23 cellular contexts compared by ENCODE assay signal in the genomic region with DNA sequence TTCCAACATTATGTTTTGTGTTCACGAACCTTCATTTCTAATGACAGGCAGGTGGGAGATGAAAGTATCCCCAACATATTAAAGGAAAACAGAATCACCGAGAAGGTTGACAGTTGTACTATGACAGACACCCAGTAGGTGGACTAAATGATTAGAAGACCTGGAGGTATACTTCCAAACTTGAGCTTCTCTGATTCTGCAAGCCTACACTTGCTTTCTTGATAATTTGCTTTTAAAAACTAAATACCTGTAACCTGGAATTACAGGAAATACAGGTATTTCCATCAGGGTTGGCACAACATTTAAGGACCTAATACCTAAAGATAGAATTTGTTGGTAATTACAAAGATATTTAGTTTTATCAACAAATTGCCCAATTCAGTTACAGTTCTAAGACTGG. TPM values are rescaled to one million over a fixed set of nuclear protein-coding genes. Genes with fewer than 3 reads are reported as not detected.
"Had no signal": no experiment of that assay in that cellular context is flagged by ENCODE, and none has a peak within 500 bp of the region (broad histone marks: within the 10 kb centered on the region; RNA-seq: fewer than 3 reads in every experiment).

No MANE protein-coding gene starts in this region.

- H3K36me3 ChIP-seq: brain microvascular endothelial cell, esophagus squamous epithelium, heart left ventricle, neutrophil, tibial nerve had no signal

- H3K27ac Mint-ChIP-seq: activated naive CD4-positive, alpha-beta T cell treated with anti-CD3 and anti-CD28 coated beads, Interleukin-2, amount 50 U/mL, for 24 hours; naive thymus-derived CD8-positive, alpha-beta T cell; stimulated activated effector memory CD8-positive, alpha-beta T cell treated with anti-CD3 and anti-CD28 coated beads, Interleukin-12 subunit alpha, Interleukin-12 subunit beta, amount 100 ng/mL, for 72 hours had no signal

- H3K27me3 ChIP-seq: brain microvascular endothelial cell, esophagus squamous epithelium, heart left ventricle, neutrophil, tibial nerve had no signal

- DNase-seq: activated CD4-positive, alpha-beta T cell treated with anti-CD3 and anti-CD28 coated beads, Interleukin-2, amount 50 U/mL, for 4 hours; activated CD4-positive, CD25-positive, alpha-beta regulatory T cell treated with anti-CD3 and anti-CD28 coated beads, Interleukin-2, amount 50 U/mL, for 72 hours; activated T-cell treated with anti-CD3 and anti-CD28 coated beads, Interleukin-2, amount 50 U/mL, for 1 hour; amniotic stem cell; brain microvascular endothelial cell; esophagus squamous epithelium; foreskin melanocyte; heart left ventricle; mucosa of descending colon; naive thymus-derived CD8-positive, alpha-beta T cell; right cardiac atrium; small intestine had no signal

- H3K9me3 ChIP-seq: esophagus squamous epithelium, heart left ventricle, mucosa of descending colon, neutrophil, tibial nerve had no signal

- H3K27ac ChIP-seq: brain microvascular endothelial cell, heart left ventricle, neutrophil, tibial nerve had no signal

- FAIRE-seq: endometrium, islet of Langerhans, small intestine had no signal

- H3K4me3 ChIP-seq: esophagus squamous epithelium, heart left ventricle, mucosa of descending colon, tibial nerve had no signal

- H3K9me3 Mint-ChIP-seq: activated naive CD4-positive, alpha-beta T cell treated with anti-CD3 and anti-CD28 coated beads, Interleukin-2, amount 50 U/mL, for 24 hours; stimulated activated effector memory CD8-positive, alpha-beta T cell treated with anti-CD3 and anti-CD28 coated beads, Interleukin-12 subunit alpha, Interleukin-12 subunit beta, amount 100 ng/mL, for 72 hours had no signal

- ATAC-seq: left lobe of liver; mucosa of descending colon; right cardiac atrium; stimulated activated effector memory CD8-positive, alpha-beta T cell treated with anti-CD3 and anti-CD28 coated beads, Interleukin-12 subunit alpha, Interleukin-12 subunit beta, amount 100 ng/mL, for 72 hours had no signal

- H3K4me1 ChIP-seq: tibial nerve had no signal

- H3K36me3 Mint-ChIP-seq: activated naive CD4-positive, alpha-beta T cell treated with anti-CD3 and anti-CD28 coated beads, Interleukin-2, amount 50 U/mL, for 24 hours; stimulated activated effector memory CD8-positive, alpha-beta T cell treated with anti-CD3 and anti-CD28 coated beads, Interleukin-12 subunit alpha, Interleukin-12 subunit beta, amount 100 ng/mL, for 72 hours had no signal

- H3K4me3 Mint-ChIP-seq: activated naive CD4-positive, alpha-beta T cell treated with anti-CD3 and anti-CD28 coated beads, Interleukin-2, amount 50 U/mL, for 24 hours; naive thymus-derived CD8-positive, alpha-beta T cell; stimulated activated effector memory CD8-positive, alpha-beta T cell treated with anti-CD3 and anti-CD28 coated beads, Interleukin-12 subunit alpha, Interleukin-12 subunit beta, amount 100 ng/mL, for 72 hours had no signal

RNA-seq across cellular contexts. Expression of a gene that starts 43.4 kb away (rescaled TPM):
- total RNA-seq: chondrocyte; dermis microvascular lymphatic vessel endothelial cell; esophagus squamous epithelium; heart left ventricle; left lobe of liver; mucosa of descending colon; naive thymus-derived CD8-positive, alpha-beta T cell; posterior vena cava; right cardiac atrium; T-helper 2 cell treated with Interferon-gamma antibody and Interleukin-4, amounts not matched to agents 100 ng/mL and 5 ng/mL, for 36 hours; tibial nerve had no signal
- polyA plus RNA-seq: heart left ventricle; naive thymus-derived CD8-positive, alpha-beta T cell; right cardiac atrium; small intestine had no signal
